11 cellular contexts compared by ENCODE assay signal in genomic region chr17:40091691-40092397, GRCh38. TPM values are rescaled to one million over a fixed set of nuclear protein-coding genes. Genes with fewer than 3 reads are reported as not detected.
DNase-seq lines count a peak whose midpoint lies in the region; ATAC-seq and TF ChIP-seq lines count a peak whose summit lies in the region.
"Had no signal": no experiment of that assay in that cellular context is flagged by ENCODE, and none has a peak within 500 bp of the region (broad histone marks: within the 10 kb centered on the region; RNA-seq: fewer than 3 reads in every experiment).

No MANE protein-coding gene starts in this region.

- TF ChIP-seq CTCF in body of pancreas (IDR thresholded peaks at IDR 0.05): no peak
- no peak for TF ChIP-seq CTCF in lower lobe of right lung (IDR thresholded peaks at IDR 0.05)
- TF ChIP-seq CTCF in tibial nerve (IDR thresholded peaks at IDR 0.05): no peak
- no peak for TF ChIP-seq CTCF in PC-3 (conservative IDR thresholded peaks at IDR 0.05; ENCODE audit: low read depth, low read length)

- H3K9me2 ChIP-seq in PC-3 (replicated peaks; ENCODE audit: low read length): no peaks in the 10 kb centered on the region

- CTCF ChIA-PET in PC-3 (lab: Charles Lee): no interaction called here

- H2AFZ ChIP-seq in PC-3 (ENCODE audit: low read length): no peak overlapping the region

- POLR2A ChIA-PET in PC-3 (lab: Charles Lee; ENCODE audit: unreplicated experiment): no interaction called here

- H3F3A ChIP-seq in PC-3 (ENCODE audit: low read length, unreplicated experiment): no peaks in the 10 kb centered on the region

- no peaks in the 10 kb centered on the region for H3K9me3 ChIP-seq in body of pancreas
- no peaks in the 10 kb centered on the region for H3K9me3 ChIP-seq in lower lobe of right lung
- H3K9me3 ChIP-seq in tibial nerve: no peaks in the 10 kb centered on the region
- no peaks in the 10 kb centered on the region for H3K9me3 ChIP-seq in PC-3 (ENCODE audit: low read length)

- TF ChIP-seq POLR2A in body of pancreas (IDR thresholded peaks at IDR 0.05): peak in 2 of 3 donors; percentile 8 to 20
- TF ChIP-seq POLR2A in tibial nerve (IDR thresholded peaks at IDR 0.05): no peak

- 27 to 33% methylated on average over 13 to 18 of the region's 18 CpGs for WGBS in body of pancreas, 2 donors
- WGBS in tibial nerve, 2 donors: 44 to 52% methylated on average over 16 to 18 of the region's 18 CpGs

- H3K4me3 ChIP-seq in body of pancreas: no peak overlapping the region
- no peak overlapping the region for H3K4me3 ChIP-seq in lower lobe of right lung
- no peak overlapping the region for H3K4me3 ChIP-seq in tibial nerve
- no peak overlapping the region for H3K4me3 ChIP-seq in PC-3 (ENCODE audit: low read length)

- H3K4me1 ChIP-seq in body of pancreas (peaks cover 36% of the 10 kb centered on the region), lower lobe of right lung (peaks cover 43% of the 10 kb centered on the region), tibial nerve (peaks cover 0 to 74% (median 32%) of the 10 kb centered on the region in 4 donors), PC-3 (ENCODE audit: insufficient read depth, low read length) (no peaks in the 10 kb centered on the region)

- no TSS peak for BruUV-seq in PC-3 (replicated peaks; lab: Mats Ljungman, UMichigan)

- no peaks in the 10 kb centered on the region for H3K27me3 ChIP-seq in body of pancreas
- H3K27me3 ChIP-seq in lower lobe of right lung (ENCODE audit: low read depth): no peaks in the 10 kb centered on the region
- H3K27me3 ChIP-seq in tibial nerve: no peaks in the 10 kb centered on the region
- no peaks in the 10 kb centered on the region for H3K27me3 ChIP-seq in PC-3 (ENCODE audit: low read length)

- intact Hi-C loops in body of pancreas (cut with DNase I) (no loop called here), lower lobe of right lung (cut with DNase I) (no loop called here), PC-3 (cut with micrococcal nuclease) (no loop called here)

- H3K36me3 ChIP-seq in body of pancreas (replicated peaks in 1 of 2; ENCODE audit: insufficient read depth in 1 of 2, low read depth in 2 of 2) (peaks cover 8 to 22% of the 10 kb centered on the region in 2 donors), lower lobe of right lung (peaks cover 83% of the 10 kb centered on the region), tibial nerve (peaks cover 2 to 99% (median 40%) of the 10 kb centered on the region in 3 donors), PC-3 (ENCODE audit: low read depth, low read length) (peaks cover 8% of the 10 kb centered on the region; the same call in 1 of the 2 replicates)

- no peak overlapping the region for H3K9ac ChIP-seq in PC-3 (ENCODE audit: low read length)

- DNase-seq in NCI-H345 (lab: John Stamatoyannopoulos, UW) (peak; percentile 3), NCI-H345 treated with DMSO at 0.1 percent for 48 hours (lab: John Stamatoyannopoulos, UW; ENCODE audit: unreplicated experiment) (no peak), body of pancreas (peak in 2 of 4 donors; percentile 54 to 56), lower lobe of right lung (peak; percentile 44), tibial nerve (ENCODE audit: low spot score in 2 of 2) (no peak), PC-3 (no peak)
- DNase-seq in activated CD4-positive, alpha-beta T cell treated with anti-CD3 and anti-CD28 coated beads, Interleukin-2, amount 50 U/mL, for 4 hours: no peak
- DNase-seq: activated CD4-positive, CD25-positive, alpha-beta regulatory T cell; islet precursor cell; OCI-M1 had no signal

- H3K27ac ChIP-seq in body of pancreas (peak overlapping the region; percentile 41 to 66 (median 56)), lower lobe of right lung (no peak overlapping the region), tibial nerve (peak overlapping the region; percentile 58 to 99 (median 66)), PC-3 (ENCODE audit: low read length) (no peak overlapping the region)

- H4K20me1 ChIP-seq in PC-3 (ENCODE audit: low read length): no peaks in the 10 kb centered on the region

- H3K4me2 ChIP-seq in PC-3 (ENCODE audit: low read length): no peak overlapping the region

- H3K79me2 ChIP-seq in PC-3 (ENCODE audit: low read length): no peaks in the 10 kb centered on the region

- peak in 1 of 2 donors; percentile 12 for TF ChIP-seq EP300 in tibial nerve (IDR thresholded peaks at IDR 0.05)

- ATAC-seq in body of pancreas (peak; percentile 11), lower lobe of right lung (peak; percentile 7 to 34), PC-3 (no peak), HG02588 (IDR thresholded peaks at IDR 0.05; ENCODE audit: unreplicated experiment) (no peak)

RNA-seq across cellular contexts. Expression of gene NR1D1, which starts 8.5 kb away (rescaled TPM):
- total RNA-seq in body of pancreas (1 to 10 TPM; 2.3 to 5.9 TPM), lower lobe of right lung (20.1 TPM), tibial nerve (10 to 100 TPM; 16.8 to 48.2 (median 21.0) TPM), PC-3 (2014; rRNA removed) (7.1 and 9.2 TPM in 2 replicates)

RNA-seq across cellular contexts. Expression of gene THRA, which starts 29.1 kb away (rescaled TPM):
- total RNA-seq in body of pancreas (10 to 100 TPM; 37.9 to 61.6 TPM), lower lobe of right lung (50.1 TPM), tibial nerve (10 to 100 TPM; 65.4 to 86.1 (median 78.4) TPM), PC-3 (2014; rRNA removed) (6.6 and 11.2 TPM in 2 replicates)

RNA-seq across cellular contexts. Expression of gene MSL1, which starts 29.9 kb away (rescaled TPM):
- total RNA-seq in body of pancreas (100 to 1,000 TPM in 1 of 2 donors, 10 to 100 TPM in 1; 75.5 to 157 TPM), lower lobe of right lung (97.7 TPM), tibial nerve (100 to 1,000 TPM in 3 of 4 donors, 10 to 100 TPM in 1; 78.0 to 113 (median 107) TPM), PC-3 (2014; rRNA removed) (22.2 and 38.1 TPM in 2 replicates)

RNA-seq across cellular contexts. Expression of gene MED24, which starts 37.6 kb away (rescaled TPM):
- total RNA-seq in body of pancreas: 10 to 100 TPM; 34.9 to 38.7 TPM
- 59.6 TPM for total RNA-seq in lower lobe of right lung
- total RNA-seq in tibial nerve: 100 to 1,000 TPM in 2 of 4 donors, 10 to 100 TPM in 2; 55.1 to 146 (median 84.6) TPM
- total RNA-seq in PC-3 (2014; rRNA removed): 73.0 and 78.7 TPM in 2 replicates

RNA-seq across cellular contexts. Expression of gene CASC3, which starts 48.5 kb away (rescaled TPM):
- total RNA-seq in body of pancreas (10 to 100 TPM; 51.7 to 59.4 TPM), lower lobe of right lung (101 TPM), tibial nerve (100 to 1,000 TPM in 1 of 4 donors, 10 to 100 TPM in 3; 85.2 to 122 (median 93.4) TPM), PC-3 (2014; rRNA removed) (27.3 and 39.2 TPM in 2 replicates)

Comparison
In these comparisons a context has a peak if more than half of its experiments do, and no peak if none do; other contexts are left out.
1. DNase-seq: peak in NCI-H345 (single experiment) and lower lobe of right lung (single experiment); none in NCI-H345 treated with DMSO at 0.1 percent for 48 hours (single experiment), tibial nerve (0 of 2), activated CD4-positive, alpha-beta T cell treated with anti-CD3 and anti-CD28 coated beads, Interleukin-2, amount 50 U/mL, for 4 hours (0 of 2) and PC-3 (single experiment).
2. ATAC-seq: peak in body of pancreas (single experiment) and lower lobe of right lung (2 of 2); none in PC-3 (single experiment) and HG02588 (single experiment).
3. H3K27ac ChIP-seq: peak in body of pancreas (4 of 4) and tibial nerve (4 of 4); none in lower lobe of right lung (single experiment) and PC-3 (single experiment).
4. POLR2A ChIP-seq: peak in body of pancreas (2 of 3); none in tibial nerve (0 of 2).